Comparison of ENCODE assay signal across 13 cellular contexts in the genomic region with DNA sequence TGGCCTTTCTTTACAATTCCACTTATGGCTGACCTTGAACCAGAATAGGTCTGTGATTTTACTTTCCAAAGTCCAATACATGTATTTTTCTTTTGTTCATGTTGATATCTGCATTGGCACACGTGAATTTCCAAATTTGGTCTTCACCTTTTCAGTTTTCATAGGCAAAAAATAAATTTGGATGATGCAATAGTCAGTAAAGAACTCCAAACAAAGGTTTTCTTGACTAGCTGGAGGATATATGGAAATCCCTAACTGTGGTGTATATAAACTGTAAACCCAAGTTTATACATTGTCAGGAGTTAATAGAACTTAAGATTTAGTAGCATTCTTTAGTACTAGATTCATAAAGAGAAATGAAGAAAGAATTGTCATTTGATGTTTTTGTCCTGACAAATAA.
DNase-seq lines count a peak whose midpoint lies in the region; ATAC-seq and TF ChIP-seq lines count a peak whose summit lies in the region.
"Had no signal": no experiment of that assay in that cellular context is flagged by ENCODE, and none has a peak within 500 bp of the region (broad histone marks: within the 10 kb centered on the region; RNA-seq: fewer than 3 reads in every experiment).

No MANE protein-coding gene starts in this region.

- POLR2A ChIA-PET in WTC11 (lab: Charles Lee) = no interaction called here

- no peak overlapping the region for H3K4me3 Mint-ChIP-seq in WTC11

- H3K4me3 ChIP-seq in left ventricle myocardium inferior (no peak overlapping the region), vagina (no peak overlapping the region)
- H3K4me3 ChIP-seq: breast epithelium had no signal

- CTCF ChIA-PET in WTC11 (lab: Charles Lee) = no interaction called here

- H3K36me3 ChIP-seq in left ventricle myocardium inferior (no peaks in the 10 kb centered on the region), vagina (no peaks in the 10 kb centered on the region)
- H3K36me3 ChIP-seq: breast epithelium had no signal

- no peak overlapping the region for H3K27ac Mint-ChIP-seq in WTC11

- intact Hi-C loops in left ventricle myocardium inferior (cut with micrococcal nuclease) (no loop called here), left ventricle myocardium superior (cut with micrococcal nuclease) (no loop called here), vagina (cut with DNase I) (no loop called here)

- H3K27me3 Mint-ChIP-seq in WTC11 (ENCODE audit: low read depth) = no peaks in the 10 kb centered on the region

- H3K36me3 Mint-ChIP-seq in WTC11 = no peaks in the 10 kb centered on the region

- H3K27me3 ChIP-seq in left ventricle myocardium inferior (ENCODE audit: low read depth) (no peaks in the 10 kb centered on the region), vagina (no peaks in the 10 kb centered on the region)
- H3K27me3 ChIP-seq: breast epithelium had no signal

- H3K9me3 ChIP-seq in left ventricle myocardium inferior (replicated peaks) (peaks cover 4% of the 10 kb centered on the region), vagina (no peaks in the 10 kb centered on the region)
- H3K9me3 ChIP-seq: breast epithelium had no signal

- no peak for TF ChIP-seq CTCF in left ventricle myocardium inferior (IDR thresholded peaks at IDR 0.05; ENCODE audit: borderline replicate concordance)
- no peak for TF ChIP-seq CTCF in vagina (IDR thresholded peaks at IDR 0.05)
- no peak for TF ChIP-seq CTCF in WTC11 (IDR thresholded peaks at IDR 0.05)

- no peak for ATAC-seq in left ventricle myocardium superior
- ATAC-seq in HG02870 (IDR thresholded peaks at IDR 0.05; ENCODE audit: unreplicated experiment) = no peak
- ATAC-seq in WTC11 = no peak

- H3K4me1 Mint-ChIP-seq in WTC11 = peaks cover 6% of the 10 kb centered on the region

- H3K4me1 ChIP-seq in left ventricle myocardium inferior = peaks cover 51% of the 10 kb centered on the region
- H3K4me1 ChIP-seq in vagina = peaks cover 74% of the 10 kb centered on the region
- H3K4me1 ChIP-seq: breast epithelium had no signal

- H3K27ac ChIP-seq in left ventricle myocardium inferior (replicated peaks) (peak overlapping the region; percentile 77), epithelial cell of prostate (peak overlapping the region; percentile 71), vagina (peak overlapping the region; percentile 31)
- H3K27ac ChIP-seq: breast epithelium, HL-60 had no signal

- no peak for TF ChIP-seq POLR2A in vagina (IDR thresholded peaks at IDR 0.05)

- peaks cover 4% of the 10 kb centered on the region for H3K9me3 Mint-ChIP-seq in WTC11

- DNase-seq in left ventricle myocardium inferior = no peak
- DNase-seq in left ventricle myocardium superior = no peak
- peak; percentile 12 for DNase-seq in NCI-H460 (ENCODE audit: extremely low read depth, low read depth)
- no peak for DNase-seq in epithelial cell of prostate (ENCODE audit: low read depth, low spot score)
- no peak for DNase-seq in vagina (ENCODE audit: extremely low spot score in 2 of 2)
- DNase-seq in retina = no peak
- DNase-seq in WTC11 (ENCODE audit: low spot score) = no peak
- DNase-seq: activated CD4-positive, alpha-beta T cell treated with anti-CD3 and anti-CD28 coated beads, Interleukin-2, amount 50 U/mL, for 1 hour; NCI-H82; small intestine had no signal

TF ChIP-seq in WTC11, 78 proteins besides CTCF, POLR2A, EP300 and RAD21 (continues in another document):
- TF ChIP-seq, protein P1, sequence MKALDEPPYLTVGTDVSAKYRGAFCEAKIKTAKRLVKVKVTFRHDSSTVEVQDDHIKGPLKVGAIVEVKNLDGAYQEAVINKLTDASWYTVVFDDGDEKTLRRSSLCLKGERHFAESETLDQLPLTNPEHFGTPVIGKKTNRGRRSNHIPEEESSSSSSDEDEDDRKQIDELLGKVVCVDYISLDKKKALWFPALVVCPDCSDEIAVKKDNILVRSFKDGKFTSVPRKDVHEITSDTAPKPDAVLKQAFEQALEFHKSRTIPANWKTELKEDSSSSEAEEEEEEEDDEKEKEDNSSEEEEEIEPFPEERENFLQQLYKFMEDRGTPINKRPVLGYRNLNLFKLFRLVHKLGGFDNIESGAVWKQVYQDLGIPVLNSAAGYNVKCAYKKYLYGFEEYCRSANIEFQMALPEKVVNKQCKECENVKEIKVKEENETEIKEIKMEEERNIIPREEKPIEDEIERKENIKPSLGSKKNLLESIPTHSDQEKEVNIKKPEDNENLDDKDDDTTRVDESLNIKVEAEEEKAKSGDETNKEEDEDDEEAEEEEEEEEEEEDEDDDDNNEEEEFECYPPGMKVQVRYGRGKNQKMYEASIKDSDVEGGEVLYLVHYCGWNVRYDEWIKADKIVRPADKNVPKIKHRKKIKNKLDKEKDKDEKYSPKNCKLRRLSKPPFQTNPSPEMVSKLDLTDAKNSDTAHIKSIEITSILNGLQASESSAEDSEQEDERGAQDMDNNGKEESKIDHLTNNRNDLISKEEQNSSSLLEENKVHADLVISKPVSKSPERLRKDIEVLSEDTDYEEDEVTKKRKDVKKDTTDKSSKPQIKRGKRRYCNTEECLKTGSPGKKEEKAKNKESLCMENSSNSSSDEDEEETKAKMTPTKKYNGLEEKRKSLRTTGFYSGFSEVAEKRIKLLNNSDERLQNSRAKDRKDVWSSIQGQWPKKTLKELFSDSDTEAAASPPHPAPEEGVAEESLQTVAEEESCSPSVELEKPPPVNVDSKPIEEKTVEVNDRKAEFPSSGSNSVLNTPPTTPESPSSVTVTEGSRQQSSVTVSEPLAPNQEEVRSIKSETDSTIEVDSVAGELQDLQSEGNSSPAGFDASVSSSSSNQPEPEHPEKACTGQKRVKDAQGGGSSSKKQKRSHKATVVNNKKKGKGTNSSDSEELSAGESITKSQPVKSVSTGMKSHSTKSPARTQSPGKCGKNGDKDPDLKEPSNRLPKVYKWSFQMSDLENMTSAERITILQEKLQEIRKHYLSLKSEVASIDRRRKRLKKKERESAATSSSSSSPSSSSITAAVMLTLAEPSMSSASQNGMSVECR (CRISPR knock-in tag; IDR thresholded peaks at IDR 0.05; ENCODE audit: borderline replicate concordance) = no peak
- TF ChIP-seq, protein P2, sequence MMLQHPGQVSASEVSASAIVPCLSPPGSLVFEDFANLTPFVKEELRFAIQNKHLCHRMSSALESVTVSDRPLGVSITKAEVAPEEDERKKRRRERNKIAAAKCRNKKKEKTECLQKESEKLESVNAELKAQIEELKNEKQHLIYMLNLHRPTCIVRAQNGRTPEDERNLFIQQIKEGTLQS (CRISPR knock-in tag; conservative IDR thresholded peaks at IDR 0.05) = no peak
- TF ChIP-seq ETV6 (CRISPR knock-in tag; IDR thresholded peaks at IDR 0.05) (no peak), ZNF232 (CRISPR knock-in tag; IDR thresholded peaks at IDR 0.05) (no peak), MYBL2 (CRISPR knock-in tag; IDR thresholded peaks at IDR 0.05) (no peak), ZNF671 (CRISPR knock-in tag; IDR thresholded peaks at IDR 0.05) (no peak), SMAD3 (CRISPR knock-in tag; IDR thresholded peaks at IDR 0.05; ENCODE audit: borderline replicate concordance) (no peak), CDX4 (CRISPR knock-in tag; IDR thresholded peaks at IDR 0.05; ENCODE audit: borderline replicate concordance) (no peak)
- TF ChIP-seq, protein P3, sequence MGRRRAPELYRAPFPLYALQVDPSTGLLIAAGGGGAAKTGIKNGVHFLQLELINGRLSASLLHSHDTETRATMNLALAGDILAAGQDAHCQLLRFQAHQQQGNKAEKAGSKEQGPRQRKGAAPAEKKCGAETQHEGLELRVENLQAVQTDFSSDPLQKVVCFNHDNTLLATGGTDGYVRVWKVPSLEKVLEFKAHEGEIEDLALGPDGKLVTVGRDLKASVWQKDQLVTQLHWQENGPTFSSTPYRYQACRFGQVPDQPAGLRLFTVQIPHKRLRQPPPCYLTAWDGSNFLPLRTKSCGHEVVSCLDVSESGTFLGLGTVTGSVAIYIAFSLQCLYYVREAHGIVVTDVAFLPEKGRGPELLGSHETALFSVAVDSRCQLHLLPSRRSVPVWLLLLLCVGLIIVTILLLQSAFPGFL (CRISPR knock-in tag; IDR thresholded peaks at IDR 0.05; ENCODE audit: borderline replicate concordance) = no peak
- TF ChIP-seq, protein P4, sequence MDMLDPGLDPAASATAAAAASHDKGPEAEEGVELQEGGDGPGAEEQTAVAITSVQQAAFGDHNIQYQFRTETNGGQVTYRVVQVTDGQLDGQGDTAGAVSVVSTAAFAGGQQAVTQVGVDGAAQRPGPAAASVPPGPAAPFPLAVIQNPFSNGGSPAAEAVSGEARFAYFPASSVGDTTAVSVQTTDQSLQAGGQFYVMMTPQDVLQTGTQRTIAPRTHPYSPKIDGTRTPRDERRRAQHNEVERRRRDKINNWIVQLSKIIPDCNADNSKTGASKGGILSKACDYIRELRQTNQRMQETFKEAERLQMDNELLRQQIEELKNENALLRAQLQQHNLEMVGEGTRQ (CRISPR knock-in tag; IDR thresholded peaks at IDR 0.05) = no peak
- TF ChIP-seq, protein P5, sequence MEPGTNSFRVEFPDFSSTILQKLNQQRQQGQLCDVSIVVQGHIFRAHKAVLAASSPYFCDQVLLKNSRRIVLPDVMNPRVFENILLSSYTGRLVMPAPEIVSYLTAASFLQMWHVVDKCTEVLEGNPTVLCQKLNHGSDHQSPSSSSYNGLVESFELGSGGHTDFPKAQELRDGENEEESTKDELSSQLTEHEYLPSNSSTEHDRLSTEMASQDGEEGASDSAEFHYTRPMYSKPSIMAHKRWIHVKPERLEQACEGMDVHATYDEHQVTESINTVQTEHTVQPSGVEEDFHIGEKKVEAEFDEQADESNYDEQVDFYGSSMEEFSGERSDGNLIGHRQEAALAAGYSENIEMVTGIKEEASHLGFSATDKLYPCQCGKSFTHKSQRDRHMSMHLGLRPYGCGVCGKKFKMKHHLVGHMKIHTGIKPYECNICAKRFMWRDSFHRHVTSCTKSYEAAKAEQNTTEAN (CRISPR knock-in tag; IDR thresholded peaks at IDR 0.05) = no peak
